Comparison of ENCODE assay signal across 25 cellular contexts in the genomic region with DNA sequence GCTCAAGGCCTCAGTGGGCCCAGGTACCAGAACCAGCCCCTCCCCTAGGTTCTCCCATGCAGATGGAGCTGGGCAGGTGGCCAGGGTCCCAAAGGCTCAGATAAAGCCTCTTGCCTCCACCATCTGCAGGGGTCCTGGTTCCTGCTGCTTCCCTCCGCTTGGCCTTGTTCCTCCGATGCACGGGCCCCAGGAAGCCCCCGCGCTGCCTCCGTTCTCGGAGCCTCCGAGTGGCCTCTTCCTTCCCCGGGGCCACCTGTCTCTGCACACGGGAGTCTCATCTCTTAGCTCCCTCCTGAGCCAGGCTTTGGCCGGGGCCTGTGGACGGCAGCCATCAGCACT. TPM values are rescaled to one million over a fixed set of nuclear protein-coding genes. Genes with fewer than 3 reads are reported as not detected.
DNase-seq lines count a peak whose midpoint lies in the region; ATAC-seq, FAIRE-seq and TF ChIP-seq lines count a peak whose summit lies in the region.
"Had no signal": no experiment of that assay in that cellular context is flagged by ENCODE, and none has a peak within 500 bp of the region (broad histone marks: within the 10 kb centered on the region; RNA-seq: fewer than 3 reads in every experiment).

No MANE protein-coding gene starts in this region.

- in situ Hi-C loops in HepG2 (cut with HindIII; ENCODE audit: extremely low pct_ligation_motif_present, low pct_unique_long_range_greater_than_20kb), result loop anchor here (5.0 kb wide), 1 partner anchor 38 kb away; no protein-coding TSS in a partner anchor

- POLR2A ChIA-PET in HepG2 (lab: Yijun Ruan, JAX) (interaction anchor here (0.8 to 2.2 kb wide), 4 partner anchors 18 to 326 kb away, joined by 3 to 12 read pairs (median 7); partner anchors contain the start of genes PPDPF, RTEL1 and TPD52L2), PC-9 (lab: Charles Lee; ENCODE audit: unreplicated experiment) (interaction anchor here (0.5 to 1.1 kb wide), 4 partner anchors 18 to 501 kb away, joined by 3 to 36 read pairs (median 4); no protein-coding TSS in a partner anchor)

- H3K9me3 Mint-ChIP-seq in memory B cell, result no peaks in the 10 kb centered on the region
- H3K9me3 Mint-ChIP-seq: mesothelial cell of epicardium had no signal

- DNase-seq in HepG2 (ENCODE audit: low spot score) (no peak), right lobe of liver (no peak), PC-9 (no peak), memory B cell (ENCODE audit: low spot score in 2 of 2) (no peak), UCSD-AML1 (lab: John Stamatoyannopoulos, UW; ENCODE audit: unreplicated experiment) (no peak), left ventricle myocardium superior (no peak), GDM1 (lab: John Stamatoyannopoulos, UW) (no peak)
- DNase-seq: activated CD4-positive, alpha-beta T cell treated with anti-CD3 and anti-CD28 coated beads for 1 hour; activated naive CD4-positive, alpha-beta T cell treated with anti-CD3 and anti-CD28 coated beads, Interleukin-2, amount 50 U/mL, for 16 hours; activated T-cell treated with anti-CD3 and anti-CD28 coated beads, Interleukin-2, amount 50 U/mL, for 48 hours; GF-D8; glutamatergic neuron; left cardiac atrium; NCI-H1048; NK-92 treated with Interleukin-12 subunit alpha and Interleukin-12 subunit beta, amount 100 ng/mL, for 24 hours; stimulated activated CD4-positive, alpha-beta T cell treated with anti-CD3 and anti-CD28 coated beads, Interleukin-2, amount 100 ng/mL, for 48 hours had no signal

- H3K27ac ChIP-seq in HepG2 (ENCODE audit: extremely low read length, insufficient read depth, low read length), result no peak overlapping the region
- no peak overlapping the region for H3K27ac ChIP-seq in right lobe of liver
- H3K27ac ChIP-seq in PC-9, result peak overlapping the region; percentile 90

- H3K36me3 ChIP-seq in HepG2 (replicated peaks in 1 of 2; ENCODE audit: control insufficient read depth in 1 of 2, insufficient read depth in 2 of 2, low read length in 2 of 2) (no peaks in the 10 kb centered on the region), right lobe of liver (no peaks in the 10 kb centered on the region), PC-9 (ENCODE audit: low read depth) (no peaks in the 10 kb centered on the region)

- CTCF ChIA-PET in HepG2 (lab: Yijun Ruan, JAX; ENCODE audit: low intra/inter-chr PET ratio, low total read pairs), result interaction anchor here (2.7 kb wide), 1 partner anchor 40 kb away, joined by 29 read pairs; no protein-coding TSS in a partner anchor
- CTCF ChIA-PET in PC-9 (lab: Charles Lee), result interaction anchor here (0.6 to 3.0 kb wide), 6 partner anchors 14 to 441 kb away, joined by 3 to 43 read pairs (median 4); partner anchors contain the start of genes PRPF6, SAMD10 and TPD52L2

- no peak for TF ChIP-seq RAD21 in HepG2 (CRISPR knock-in tag; IDR thresholded peaks at IDR 0.05)

- H3F3A ChIP-seq in PC-9 (ENCODE audit: insufficient read depth, low read depth), result peaks cover 29% of the 10 kb centered on the region; the same call in 1 of the 2 replicates

- H4K20me1 ChIP-seq in HepG2 (ENCODE audit: insufficient read depth, low read length) (no peaks in the 10 kb centered on the region), PC-9 (ENCODE audit: insufficient read depth) (no peaks in the 10 kb centered on the region)

- H3K4me2 ChIP-seq in HepG2 (ENCODE audit: low read depth, low read length), result no peak overlapping the region
- peak overlapping the region; percentile 97 for H3K4me2 ChIP-seq in PC-9

- no peaks in the 10 kb centered on the region for H3K36me3 Mint-ChIP-seq in memory B cell
- H3K36me3 Mint-ChIP-seq: mesothelial cell of epicardium had no signal

- 70% methylated on average over 12 of the region's 12 CpGs for WGBS in HepG2 (ENCODE audit: low lambda C conversion rate)
- 70% methylated on average over 5 of the region's 12 CpGs for WGBS in right lobe of liver (ENCODE audit: insufficient coverage, low coverage, low lambda C conversion rate, missing lambda C conversion rate)

- BruUV-seq in HepG2 (replicated peaks; lab: Mats Ljungman, UMichigan) (no TSS peak), PC-9 (replicated peaks; lab: Mats Ljungman, UMichigan) (no TSS peak)

- no peaks in the 10 kb centered on the region for H3K9me2 ChIP-seq in PC-9 (ENCODE audit: insufficient read depth)

- H3K9me3 ChIP-seq in HepG2 (ENCODE audit: low read length) (no peaks in the 10 kb centered on the region), right lobe of liver (no peaks in the 10 kb centered on the region), PC-9 (ENCODE audit: insufficient read depth, low read depth) (no peaks in the 10 kb centered on the region)
- H3K9me3 ChIP-seq: A549 had no signal

- TF ChIP-seq CTCF in HepG2 (CRISPR knock-in tag; IDR thresholded peaks at IDR 0.05) (no peak), right lobe of liver (IDR thresholded peaks at IDR 0.05) (no peak), PC-9 (conservative IDR thresholded peaks at IDR 0.05) (no peak)

- intact Hi-C loops in HepG2 (cut with micrococcal nuclease; ENCODE audit: unreplicated experiment) (loop anchor here (2.0 to 10.0 kb wide), 5 partner anchors 88 to 433 kb away; partner anchors contain the start of genes GMEB2, LIME1, RTEL1 and SLC2A4RG), right lobe of liver (cut with DNase I) (loop anchor here in 1 of 2 donors (10.0 kb wide), 1 partner anchor 436 kb away; the partner anchor contains the start of gene SAMD10), PC-9 (cut with micrococcal nuclease; ENCODE audit: unreplicated experiment) (loop anchor here (2.0 to 5.0 kb wide), 4 partner anchors 42 to 582 kb away; partner anchors contain the start of gene ARFRP1), left ventricle myocardium superior (cut with micrococcal nuclease) (no loop called here)

- ATAC-seq in HepG2 (no peak), right lobe of liver (no peak), memory B cell (ENCODE audit: low read depth) (no peak), left ventricle myocardium superior (no peak), HG03460 (IDR thresholded peaks at IDR 0.05; ENCODE audit: unreplicated experiment) (no peak)
- ATAC-seq: A549, left cardiac atrium had no signal

- H3K4me3 ChIP-seq in HepG2 (replicated peaks in 1 of 3; ENCODE audit: insufficient read depth in 1 of 3, low read depth in 2 of 3, low read length in 3 of 3), result no peak overlapping the region
- H3K4me3 ChIP-seq in right lobe of liver, result no peak overlapping the region
- H3K4me3 ChIP-seq in PC-9, result peak overlapping the region; percentile 66; the same call in 1 of the 2 replicates

- TF ChIP-seq EP300 in HepG2 (IDR thresholded peaks at IDR 0.05; ENCODE audit: low read depth in 2 of 2, low read length in 2 of 2) (no peak), HepG2 (CRISPR knock-in tag; IDR thresholded peaks at IDR 0.05; ENCODE audit: borderline replicate concordance) (no peak)

- TF ChIP-seq POLR2A in HepG2 (IDR thresholded peaks at IDR 0.05; ENCODE audit: insufficient read depth in 1 of 2, low read depth in 2 of 2, low read length in 2 of 2) (no peak), right lobe of liver (IDR thresholded peaks at IDR 0.05) (no peak)

- H3K27ac Mint-ChIP-seq in memory B cell, result peak overlapping the region; percentile 73
- H3K27ac Mint-ChIP-seq: CD14-positive monocyte, mesothelial cell of epicardium, progenitor cell of endocrine pancreas had no signal

- H3K27me3 Mint-ChIP-seq in memory B cell, result peaks cover 8% of the 10 kb centered on the region

- H3K4me1 ChIP-seq in HepG2 (ENCODE audit: insufficient read depth, low read length) (peaks cover 51% of the 10 kb centered on the region), right lobe of liver (peaks cover 0 to 16% (median 7%) of the 10 kb centered on the region in 4 donors), PC-9 (replicated peaks; ENCODE audit: insufficient read depth) (peaks cover 59% of the 10 kb centered on the region)

- no peak for FAIRE-seq in HepG2 (lab: Jason Lieb, UNC)
- FAIRE-seq: A549, small intestine had no signal

- H3K9ac ChIP-seq in HepG2 (ENCODE audit: insufficient read depth, low read depth, low read length), result no peak overlapping the region

- peaks cover 20% of the 10 kb centered on the region for H3K4me1 Mint-ChIP-seq in memory B cell

- no peak overlapping the region for H3K4me3 Mint-ChIP-seq in memory B cell
- H3K4me3 Mint-ChIP-seq: CD14-positive monocyte, mesothelial cell of epicardium had no signal

- H3K27me3 ChIP-seq in HepG2 (ENCODE audit: control insufficient read depth in 1 of 2, insufficient read depth in 2 of 2, low read length in 2 of 2), result peaks cover 45 to 69% of the 10 kb centered on the region in 2 experiments
- no peaks in the 10 kb centered on the region for H3K27me3 ChIP-seq in right lobe of liver
- H3K27me3 ChIP-seq in PC-9 (ENCODE audit: insufficient read depth, low read depth), result no peaks in the 10 kb centered on the region

- H3K79me2 ChIP-seq in HepG2 (ENCODE audit: insufficient read depth, low read length), result no peaks in the 10 kb centered on the region
- peaks cover 6% of the 10 kb centered on the region; the same call in 1 of the 2 replicates for H3K79me2 ChIP-seq in PC-9 (ENCODE audit: low read depth)

- no peak overlapping the region for H2AFZ ChIP-seq in HepG2 (ENCODE audit: low read length)
- no peak overlapping the region for H2AFZ ChIP-seq in PC-9

RNA-seq across cellular contexts. Expression of gene PTK6, which starts 1.9 kb away (rescaled TPM):
- total RNA-seq in HepG2 (2016; rRNA removed; fragmentation: Illumina TruSeq; extraction: Trizol), result not detected in 2 replicates
- not detected in 2 replicates for total RNA-seq in HepG2 (2016; cell fraction: cytosol; rRNA removed; fragmentation: Illumina TruSeq; extraction: Trizol; ENCODE audit: low read depth)
- total RNA-seq in HepG2 (2016; cell fraction: insoluble cytoplasmic fraction; rRNA removed; fragmentation: Illumina TruSeq; extraction: Trizol), result not detected in 2 replicates
- total RNA-seq in HepG2 (2016; cell fraction: membrane; rRNA removed; fragmentation: Illumina TruSeq; extraction: Trizol), result not detected in 2 replicates
- total RNA-seq in HepG2 (2016; cell fraction: nucleus; rRNA removed; fragmentation: Illumina TruSeq; extraction: Trizol), result not detected in 2 replicates
- polyA plus RNA-seq in HepG2 (2011; rRNA removed), result 0.07 and 0.08 TPM in 2 replicates
- polyA plus RNA-seq in HepG2 (2011; cell fraction: cytosol; rRNA removed), result 0.05 and 0.08 TPM in 2 replicates
- polyA plus RNA-seq in HepG2 (2011; cell fraction: nucleus; rRNA removed), result 0.27 and 0.42 TPM in 2 replicates
- polyA plus RNA-seq in HepG2 (2012), result 0.09 and 0.11 TPM in 2 replicates
- not detected in 2 replicates for polyA plus RNA-seq in HepG2 (2016; cell fraction: cytosol; fragmentation: Illumina TruSeq; extraction: Trizol; ENCODE audit: low read depth)
- polyA plus RNA-seq in HepG2 (2016; cell fraction: insoluble cytoplasmic fraction; fragmentation: Illumina TruSeq; extraction: Trizol; ENCODE audit: low read depth), result not detected in 2 replicates
- not detected in 2 replicates for polyA plus RNA-seq in HepG2 (2016; cell fraction: membrane; fragmentation: Illumina TruSeq; extraction: Trizol; ENCODE audit: low read depth)
- not detected in 2 replicates for polyA plus RNA-seq in HepG2 (2016; cell fraction: nucleus; fragmentation: Illumina TruSeq; extraction: Trizol; ENCODE audit: insufficient read depth, low read depth)
- 0.18 and 9.4 TPM in 2 replicates for polyA minus RNA-seq in HepG2 (2011; rRNA and poly(A)+ RNA removed; ENCODE audit: low replicate concordance)
- not detected in 2 replicates for polyA minus RNA-seq in HepG2 (2011; cell fraction: cytosol; rRNA and poly(A)+ RNA removed)
- 0.12 and 0.13 TPM in 2 replicates for polyA minus RNA-seq in HepG2 (2011; cell fraction: nucleus; rRNA and poly(A)+ RNA removed)
- total RNA-seq in right lobe of liver, result 10 to 100 TPM in 1 of 6 experiments, 1 to 10 TPM in 3, under 1 TPM in 2; 0.78 to 11.0 (median 3.6) TPM
- 12.9 and 13.3 TPM in 2 replicates for total RNA-seq in PC-9 (2021)
- total RNA-seq in left ventricle myocardium superior, result not detected
- polyA plus RNA-seq: neural cell had no signal

RNA-seq across cellular contexts. Expression of gene SRMS, which starts 8.5 kb away (rescaled TPM):
- total RNA-seq in HepG2 (2016; rRNA removed; fragmentation: Illumina TruSeq; extraction: Trizol) (not detected in 2 replicates), right lobe of liver (not detected), PC-9 (2021) (1.2 TPM in 2 replicates), left ventricle myocardium superior (not detected)
- total RNA-seq in HepG2 (2016; cell fraction: cytosol; rRNA removed; fragmentation: Illumina TruSeq; extraction: Trizol; ENCODE audit: low read depth), result not detected in 2 replicates
- not detected in 2 replicates for total RNA-seq in HepG2 (2016; cell fraction: insoluble cytoplasmic fraction; rRNA removed; fragmentation: Illumina TruSeq; extraction: Trizol)
- not detected in 2 replicates for total RNA-seq in HepG2 (2016; cell fraction: membrane; rRNA removed; fragmentation: Illumina TruSeq; extraction: Trizol)
- not detected in 2 replicates for total RNA-seq in HepG2 (2016; cell fraction: nucleus; rRNA removed; fragmentation: Illumina TruSeq; extraction: Trizol)
- polyA plus RNA-seq in HepG2 (2011; rRNA removed), result 0.09 TPM in 1 of 2 replicates, not detected in the other
- polyA plus RNA-seq in HepG2 (2011; cell fraction: cytosol; rRNA removed), result not detected in 2 replicates
- 0.10 and 0.37 TPM in 2 replicates for polyA plus RNA-seq in HepG2 (2011; cell fraction: nucleus; rRNA removed)
- polyA plus RNA-seq in HepG2 (2012), result 0.17 TPM in 1 of 2 replicates, not detected in the other
- polyA plus RNA-seq in HepG2 (2016; cell fraction: cytosol; fragmentation: Illumina TruSeq; extraction: Trizol; ENCODE audit: low read depth), result not detected in 2 replicates
- polyA plus RNA-seq in HepG2 (2016; cell fraction: insoluble cytoplasmic fraction; fragmentation: Illumina TruSeq; extraction: Trizol; ENCODE audit: low read depth), result not detected in 2 replicates
- not detected in 2 replicates for polyA plus RNA-seq in HepG2 (2016; cell fraction: membrane; fragmentation: Illumina TruSeq; extraction: Trizol; ENCODE audit: low read depth)
- not detected in 2 replicates for polyA plus RNA-seq in HepG2 (2016; cell fraction: nucleus; fragmentation: Illumina TruSeq; extraction: Trizol; ENCODE audit: insufficient read depth, low read depth)
- 0.28 TPM in 1 of 2 replicates, not detected in the other for polyA minus RNA-seq in HepG2 (2011; rRNA and poly(A)+ RNA removed; ENCODE audit: low replicate concordance)
- not detected in 2 replicates for polyA minus RNA-seq in HepG2 (2011; cell fraction: cytosol; rRNA and poly(A)+ RNA removed)
- polyA minus RNA-seq in HepG2 (2011; cell fraction: nucleus; rRNA and poly(A)+ RNA removed), result not detected in 2 replicates
- total RNA-seq: activated CD8-positive, alpha-beta memory T cell treated with anti-CD3 and anti-CD28 coated beads for 36 hours; left cardiac atrium; mesothelial cell of epicardium; progenitor cell of endocrine pancreas; RPMI7951 had no signal
- polyA plus RNA-seq: A549, CD14-positive monocyte, neural cell, small intestine had no signal

RNA-seq across cellular contexts. Expression of gene FNDC11, which starts 14.9 kb away (rescaled TPM):
- not detected in 2 replicates for total RNA-seq in HepG2 (2016; rRNA removed; fragmentation: Illumina TruSeq; extraction: Trizol)
- total RNA-seq in HepG2 (2016; cell fraction: cytosol; rRNA removed; fragmentation: Illumina TruSeq; extraction: Trizol; ENCODE audit: low read depth), result not detected in 2 replicates
- not detected in 2 replicates for total RNA-seq in HepG2 (2016; cell fraction: insoluble cytoplasmic fraction; rRNA removed; fragmentation: Illumina TruSeq; extraction: Trizol)
- not detected in 2 replicates for total RNA-seq in HepG2 (2016; cell fraction: membrane; rRNA removed; fragmentation: Illumina TruSeq; extraction: Trizol)
- not detected in 2 replicates for total RNA-seq in HepG2 (2016; cell fraction: nucleus; rRNA removed; fragmentation: Illumina TruSeq; extraction: Trizol)
- polyA plus RNA-seq in HepG2 (2011; rRNA removed), result 0.07 and 0.13 TPM in 2 replicates
- 0.19 and 0.23 TPM in 2 replicates for polyA plus RNA-seq in HepG2 (2011; cell fraction: cytosol; rRNA removed)
- polyA plus RNA-seq in HepG2 (2011; cell fraction: nucleus; rRNA removed), result 0.45 and 0.48 TPM in 2 replicates
- polyA plus RNA-seq in HepG2 (2012), result 0.05 TPM in 1 of 2 replicates, not detected in the other
- not detected in 2 replicates for polyA plus RNA-seq in HepG2 (2016; cell fraction: cytosol; fragmentation: Illumina TruSeq; extraction: Trizol; ENCODE audit: low read depth)
- not detected in 2 replicates for polyA plus RNA-seq in HepG2 (2016; cell fraction: insoluble cytoplasmic fraction; fragmentation: Illumina TruSeq; extraction: Trizol; ENCODE audit: low read depth)
- polyA plus RNA-seq in HepG2 (2016; cell fraction: membrane; fragmentation: Illumina TruSeq; extraction: Trizol; ENCODE audit: low read depth), result not detected in 2 replicates
- not detected in 2 replicates for polyA plus RNA-seq in HepG2 (2016; cell fraction: nucleus; fragmentation: Illumina TruSeq; extraction: Trizol; ENCODE audit: insufficient read depth, low read depth)
- 0.10 and 0.84 TPM in 2 replicates for polyA minus RNA-seq in HepG2 (2011; rRNA and poly(A)+ RNA removed; ENCODE audit: low replicate concordance)
- not detected in 2 replicates for polyA minus RNA-seq in HepG2 (2011; cell fraction: cytosol; rRNA and poly(A)+ RNA removed)
- not detected in 2 replicates for polyA minus RNA-seq in HepG2 (2011; cell fraction: nucleus; rRNA and poly(A)+ RNA removed)
- not detected for total RNA-seq in right lobe of liver
- 7.7 and 10.6 TPM in 2 replicates for total RNA-seq in PC-9 (2021)
- total RNA-seq in left ventricle myocardium superior, result 0.15 TPM
- polyA plus RNA-seq: CD14-positive monocyte had no signal

RNA-seq across cellular contexts. Expression of gene PPDPF, which starts 18.5 kb away (rescaled TPM):
- total RNA-seq in HepG2 (2016; rRNA removed; fragmentation: Illumina TruSeq; extraction: Trizol) (6.0 and 7.0 TPM in 2 replicates), right lobe of liver (10 to 100 TPM; 50.2 to 99.4 (median 76.7) TPM), PC-9 (2021) (243 and 253 TPM in 2 replicates), left ventricle myocardium superior (307 TPM)
- 21.9 and 23.8 TPM in 2 replicates for total RNA-seq in HepG2 (2016; cell fraction: cytosol; rRNA removed; fragmentation: Illumina TruSeq; extraction: Trizol; ENCODE audit: low read depth)
- total RNA-seq in HepG2 (2016; cell fraction: insoluble cytoplasmic fraction; rRNA removed; fragmentation: Illumina TruSeq; extraction: Trizol), result 4.3 and 5.4 TPM in 2 replicates
- total RNA-seq in HepG2 (2016; cell fraction: membrane; rRNA removed; fragmentation: Illumina TruSeq; extraction: Trizol), result 16.4 and 22.5 TPM in 2 replicates
- 5.4 and 6.2 TPM in 2 replicates for total RNA-seq in HepG2 (2016; cell fraction: nucleus; rRNA removed; fragmentation: Illumina TruSeq; extraction: Trizol)
- polyA plus RNA-seq in HepG2 (2011; rRNA removed), result 1.8 and 2.2 TPM in 2 replicates
- polyA plus RNA-seq in HepG2 (2011; cell fraction: cytosol; rRNA removed), result 2.4 and 6.2 TPM in 2 replicates
- polyA plus RNA-seq in HepG2 (2011; cell fraction: nucleus; rRNA removed), result 6.3 and 9.5 TPM in 2 replicates
- polyA plus RNA-seq in HepG2 (2012), result 12.0 and 18.6 TPM in 2 replicates
- 606 and 718 TPM in 2 replicates for polyA plus RNA-seq in HepG2 (2016; cell fraction: cytosol; fragmentation: Illumina TruSeq; extraction: Trizol; ENCODE audit: low read depth)
- polyA plus RNA-seq in HepG2 (2016; cell fraction: insoluble cytoplasmic fraction; fragmentation: Illumina TruSeq; extraction: Trizol; ENCODE audit: low read depth), result 42.4 and 57.7 TPM in 2 replicates
- 288 and 295 TPM in 2 replicates for polyA plus RNA-seq in HepG2 (2016; cell fraction: membrane; fragmentation: Illumina TruSeq; extraction: Trizol; ENCODE audit: low read depth)
- polyA plus RNA-seq in HepG2 (2016; cell fraction: nucleus; fragmentation: Illumina TruSeq; extraction: Trizol; ENCODE audit: insufficient read depth, low read depth), result 40.1 and 40.2 TPM in 2 replicates
- polyA minus RNA-seq in HepG2 (2011; rRNA and poly(A)+ RNA removed; ENCODE audit: low replicate concordance), result 8.4 and 13.9 TPM in 2 replicates
- polyA minus RNA-seq in HepG2 (2011; cell fraction: cytosol; rRNA and poly(A)+ RNA removed), result 15.8 and 39.4 TPM in 2 replicates
- 4.5 and 4.8 TPM in 2 replicates for polyA minus RNA-seq in HepG2 (2011; cell fraction: nucleus; rRNA and poly(A)+ RNA removed)

RNA-seq across cellular contexts. Expression of gene HELZ2, which starts 35.0 kb away (rescaled TPM):
- total RNA-seq in HepG2 (2016; rRNA removed; fragmentation: Illumina TruSeq; extraction: Trizol) (8.4 and 10.1 TPM in 2 replicates), right lobe of liver (10 to 100 TPM; 14.8 to 30.3 (median 24.1) TPM), PC-9 (2021) (33.7 and 52.6 TPM in 2 replicates), left ventricle myocardium superior (13.2 TPM)
- total RNA-seq in HepG2 (2016; cell fraction: cytosol; rRNA removed; fragmentation: Illumina TruSeq; extraction: Trizol; ENCODE audit: low read depth), result 1.7 and 2.1 TPM in 2 replicates
- total RNA-seq in HepG2 (2016; cell fraction: insoluble cytoplasmic fraction; rRNA removed; fragmentation: Illumina TruSeq; extraction: Trizol), result 6.8 and 10.0 TPM in 2 replicates
- total RNA-seq in HepG2 (2016; cell fraction: membrane; rRNA removed; fragmentation: Illumina TruSeq; extraction: Trizol), result 2.8 and 4.3 TPM in 2 replicates
- total RNA-seq in HepG2 (2016; cell fraction: nucleus; rRNA removed; fragmentation: Illumina TruSeq; extraction: Trizol), result 12.8 and 18.4 TPM in 2 replicates
- polyA plus RNA-seq in HepG2 (2011; rRNA removed), result 9.6 and 16.1 TPM in 2 replicates
- polyA plus RNA-seq in HepG2 (2011; cell fraction: cytosol; rRNA removed), result 4.5 and 6.0 TPM in 2 replicates
- polyA plus RNA-seq in HepG2 (2011; cell fraction: nucleus; rRNA removed), result 39.6 and 48.2 TPM in 2 replicates
- 12.3 and 14.4 TPM in 2 replicates for polyA plus RNA-seq in HepG2 (2012)
- polyA plus RNA-seq in HepG2 (2016; cell fraction: cytosol; fragmentation: Illumina TruSeq; extraction: Trizol; ENCODE audit: low read depth), result 0.26 and 0.46 TPM in 2 replicates
- polyA plus RNA-seq in HepG2 (2016; cell fraction: insoluble cytoplasmic fraction; fragmentation: Illumina TruSeq; extraction: Trizol; ENCODE audit: low read depth), result 5.2 and 6.9 TPM in 2 replicates
- 0.43 and 0.84 TPM in 2 replicates for polyA plus RNA-seq in HepG2 (2016; cell fraction: membrane; fragmentation: Illumina TruSeq; extraction: Trizol; ENCODE audit: low read depth)
- 17.4 and 18.8 TPM in 2 replicates for polyA plus RNA-seq in HepG2 (2016; cell fraction: nucleus; fragmentation: Illumina TruSeq; extraction: Trizol; ENCODE audit: insufficient read depth, low read depth)
- polyA minus RNA-seq in HepG2 (2011; rRNA and poly(A)+ RNA removed; ENCODE audit: low replicate concordance), result 33.2 and 74.9 TPM in 2 replicates
- polyA minus RNA-seq in HepG2 (2011; cell fraction: cytosol; rRNA and poly(A)+ RNA removed), result 41.7 and 42.0 TPM in 2 replicates
- 35.3 and 47.0 TPM in 2 replicates for polyA minus RNA-seq in HepG2 (2011; cell fraction: nucleus; rRNA and poly(A)+ RNA removed)
